20 cellular contexts compared by ENCODE assay signal in the genomic region with DNA sequence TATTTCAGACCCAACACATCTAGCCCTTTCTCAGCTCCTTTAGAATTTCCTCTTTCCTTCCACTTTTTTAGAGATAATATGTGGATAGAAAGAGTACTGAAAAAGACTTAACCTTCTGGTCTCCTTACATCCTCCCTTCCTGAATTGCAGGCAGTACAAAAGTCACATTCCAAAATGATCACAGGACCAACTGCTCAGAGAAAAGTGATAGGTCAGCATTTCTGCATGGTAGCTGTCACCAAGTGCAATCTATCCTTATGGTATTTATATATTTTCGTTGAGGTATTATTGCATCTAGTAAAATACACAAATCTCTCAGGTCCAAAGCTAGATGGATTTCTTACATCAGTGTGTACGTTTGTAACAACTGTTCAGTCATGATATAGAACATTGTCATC.
"Had no signal": no experiment of that assay in that cellular context is flagged by ENCODE, and none has a peak within 500 bp of the region (broad histone marks: within the 10 kb centered on the region; RNA-seq: fewer than 3 reads in every experiment).

No MANE protein-coding gene starts in this region.

- H3K36me3 ChIP-seq: colonic mucosa, esophagus squamous epithelium, heart left ventricle, neutrophil, stomach, thoracic aorta, transverse colon had no signal

- H3K27me3 ChIP-seq: colonic mucosa, esophagus squamous epithelium, heart left ventricle, neutrophil, stomach, transverse colon had no signal

- H3K4me3 Mint-ChIP-seq: naive B cell had no signal

- H3K4me3 ChIP-seq: colonic mucosa, esophagus squamous epithelium, heart left ventricle, lung, psoas muscle, skin epidermis, stomach, thoracic aorta, transverse colon had no signal

- DNase-seq: colonic mucosa; esophagus squamous epithelium; foreskin melanocyte; heart left ventricle; hippocampal formation; left colon; left ventricle myocardium superior; naive B cell; psoas muscle; retina; stimulated activated CD4-positive, alpha-beta T cell treated with anti-CD3 and anti-CD28 coated beads, Interleukin-12 subunit alpha, Interleukin-12 subunit beta, amount 100 ng/mL, for 4 hours; stimulated activated naive CD4-positive, alpha-beta T cell; stomach; substantia nigra; transverse colon had no signal

- ATAC-seq: heart left ventricle, left colon, left ventricle myocardium superior, psoas muscle, sciatic nerve had no signal

- H3K27me3 Mint-ChIP-seq: naive B cell had no signal

- H3K27ac ChIP-seq: colonic mucosa, esophagus squamous epithelium, heart left ventricle, neutrophil, psoas muscle, skin epidermis, stomach, thoracic aorta, transverse colon had no signal

- H3K4me1 ChIP-seq: colonic mucosa had no signal

- H3K9me3 ChIP-seq: colonic mucosa, esophagus squamous epithelium, heart left ventricle, neutrophil, psoas muscle, stomach, thoracic aorta, transverse colon had no signal
